1 cellular context compared by ENCODE assay signal in genomic region chr2:207319321-207319720, GRCh38.
TF ChIP-seq lines count a peak whose summit lies in the region.

No MANE protein-coding gene starts in this region.

TF ChIP-seq in H1, 55 proteins besides CTCF, POLR2A, EP300 and RAD21 (continued from another document):
- TF ChIP-seq CHD7 (IDR thresholded peaks at IDR 0.05; ENCODE audit: insufficient replicate concordance, low read length), result no peak
- TF ChIP-seq TCF12 (IDR thresholded peaks at IDR 0.05; ENCODE audit: low read depth, low read length), result no peak
